ENCODE assay signal across 11 cellular contexts in genomic region chr5:78508231-78508765, GRCh38.
DNase-seq lines count a peak whose midpoint lies in the region; ATAC-seq lines count a peak whose summit lies in the region.
"Had no signal": no experiment of that assay in that cellular context is flagged by ENCODE, and none has a peak within 500 bp of the region (broad histone marks: within the 10 kb centered on the region; RNA-seq: fewer than 3 reads in every experiment).

No MANE protein-coding gene starts in this region.

- H3K4me1 Mint-ChIP-seq in CD8-positive, alpha-beta memory T cell, result peaks cover 9 to 18% (median 11%) of the 10 kb centered on the region in 3 donors

- H3K27me3 ChIP-seq in muscle layer of duodenum (ENCODE audit: low read depth, low read length), result no peaks in the 10 kb centered on the region
- peaks cover 18% of the 10 kb centered on the region for H3K27me3 ChIP-seq in CD8-positive, alpha-beta memory T cell (ENCODE audit: insufficient read depth, low read length, poor library complexity, severe bottlenecking)
- H3K27me3 ChIP-seq: pancreas had no signal

- no peaks in the 10 kb centered on the region for H3K9me3 ChIP-seq in muscle layer of duodenum (ENCODE audit: control insufficient read depth in 1 of 2, low read length in 2 of 2)
- H3K9me3 ChIP-seq in CD8-positive, alpha-beta memory T cell (ENCODE audit: low read length), result no peaks in the 10 kb centered on the region
- H3K9me3 ChIP-seq: pancreas had no signal

- H3K27ac ChIP-seq in caudate nucleus (ENCODE audit: low read depth, low read length) (peak overlapping the region; percentile 86), muscle layer of duodenum (ENCODE audit: low read length) (peak overlapping the region; percentile 77)
- no peak overlapping the region for H3K27ac ChIP-seq in CD8-positive, alpha-beta memory T cell (ENCODE audit: low read depth, low read length)
- H3K27ac ChIP-seq: KMS-11, pancreas had no signal

- CTCF ChIA-PET in CD8-positive, alpha-beta memory T cell (lab: Charles Lee), result no interaction called here

- H3K36me3 ChIP-seq in muscle layer of duodenum (ENCODE audit: control insufficient read depth in 1 of 2, insufficient read depth in 2 of 2, low read length in 2 of 2), result no peaks in the 10 kb centered on the region
- H3K36me3 ChIP-seq in CD8-positive, alpha-beta memory T cell (ENCODE audit: insufficient read depth, low read length), result no peaks in the 10 kb centered on the region
- H3K36me3 ChIP-seq: pancreas had no signal

- peak overlapping the region in 2 of 7 donors; percentile 14 to 52 for H3K4me3 Mint-ChIP-seq in CD8-positive, alpha-beta memory T cell

- POLR2A ChIA-PET in CD8-positive, alpha-beta memory T cell (lab: Charles Lee), result no interaction called here

- peaks cover 0 to 2% (median 0%) of the 10 kb centered on the region in 3 donors for H3K36me3 Mint-ChIP-seq in CD8-positive, alpha-beta memory T cell
- H3K36me3 Mint-ChIP-seq: activated naive CD8-positive, alpha-beta T cell had no signal

- ATAC-seq in GM18502 (IDR thresholded peaks at IDR 0.05; ENCODE audit: poor library complexity, unreplicated experiment), result no peak

- H3K9me3 Mint-ChIP-seq in CD8-positive, alpha-beta memory T cell, result no peaks in the 10 kb centered on the region

- peaks cover 18 to 76% of the 10 kb centered on the region in 2 donors for H3K27me3 Mint-ChIP-seq in CD8-positive, alpha-beta memory T cell

- DNase-seq in AG08395 (ENCODE audit: low spot score) (peak; percentile 58), HUDEP-2 (lab: John Stamatoyannopoulos, UW; ENCODE audit: unreplicated experiment in 76 of 76) (peak in 60 of 76 experiments; percentile 3 to 75 (median 40)), caudate nucleus (lab: John Stamatoyannopoulos, UW) (peak in 2 of 61 donors; percentile 25 to 33), NCI-H2227 (lab: John Stamatoyannopoulos, UW; ENCODE audit: unreplicated experiment) (no peak), dermis blood vessel endothelial cell (no peak)
- DNase-seq in CD8-positive, alpha-beta memory T cell, result no peak

- peaks cover 19 to 58% of the 10 kb centered on the region in 2 donors for H3K4me1 ChIP-seq in muscle layer of duodenum (ENCODE audit: control insufficient read depth in 1 of 2, insufficient read depth in 2 of 2, low read length in 2 of 2)
- peaks cover 8% of the 10 kb centered on the region for H3K4me1 ChIP-seq in CD8-positive, alpha-beta memory T cell (ENCODE audit: insufficient read depth, low read length)

- no peak overlapping the region for H3K27ac Mint-ChIP-seq in CD8-positive, alpha-beta memory T cell
- H3K27ac Mint-ChIP-seq: activated naive CD8-positive, alpha-beta T cell had no signal

- H3K4me3 ChIP-seq in muscle layer of duodenum (ENCODE audit: low read depth in 1 of 2, low read length in 2 of 2), result peak overlapping the region; percentile 66 to 69
- H3K4me3 ChIP-seq in CD8-positive, alpha-beta memory T cell (ENCODE audit: low read length), result no peak overlapping the region

Comparison
In these comparisons a context has a peak if more than half of its experiments do, and no peak if none do; other contexts are left out.
1. DNase-seq: peak in AG08395 (single experiment) and HUDEP-2 (60 of 76); none in NCI-H2227 (single experiment), dermis blood vessel endothelial cell (single experiment) and CD8-positive, alpha-beta memory T cell (0 of 5).